In the genomic region with DNA sequence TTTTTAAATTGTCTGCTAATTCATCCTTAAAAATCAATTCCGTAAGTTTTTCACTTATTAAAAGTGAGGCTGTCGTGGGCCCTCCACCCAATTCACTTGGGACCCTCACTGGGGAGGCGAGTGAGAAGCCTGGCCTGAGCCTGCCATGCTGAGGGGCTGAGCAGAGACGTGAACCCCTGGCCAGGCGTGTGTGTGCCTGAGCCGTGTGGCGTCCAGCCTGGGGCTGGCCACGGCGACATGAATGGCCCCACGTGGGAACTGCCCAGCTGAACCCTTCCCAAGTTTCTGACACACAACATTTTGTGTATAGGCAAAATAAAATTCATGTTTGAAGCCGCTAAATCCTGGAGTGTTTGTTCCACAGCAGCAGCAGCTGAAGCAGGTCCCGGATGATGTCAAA, we compare ENCODE assay signal across 12 cellular contexts. TPM values are rescaled to one million over a fixed set of nuclear protein-coding genes. Genes with fewer than 3 reads are reported as not detected.
"Had no signal": no experiment of that assay in that cellular context is flagged by ENCODE, and none has a peak within 500 bp of the region (broad histone marks: within the 10 kb centered on the region; RNA-seq: fewer than 3 reads in every experiment).

No MANE protein-coding gene starts in this region.

- FAIRE-seq: H54, HepG2 had no signal

- H2AFZ ChIP-seq: GM23248 had no signal

- DNase-seq: GM23248, GOT3, H9, HCEC 1CT, HFFc6, IMR-90, KG1 had no signal

- H3K9ac ChIP-seq: GM23248 had no signal

- H3K4me3 ChIP-seq: GM23248, K562 had no signal

- ATAC-seq: HepG2, K562 had no signal

- H3K27ac ChIP-seq: GM23248, HL-60 had no signal

RNA-seq across cellular contexts. Expression of a gene that starts 13.0 kb away (rescaled TPM):
- total RNA-seq: GM23248, HepG2, HFFc6, HT1080, IMR-90 had no signal
- polyA plus RNA-seq: GM23248, HepG2, IMR-90, K562 had no signal
